8 cellular contexts compared by ENCODE assay signal in the genomic region with DNA sequence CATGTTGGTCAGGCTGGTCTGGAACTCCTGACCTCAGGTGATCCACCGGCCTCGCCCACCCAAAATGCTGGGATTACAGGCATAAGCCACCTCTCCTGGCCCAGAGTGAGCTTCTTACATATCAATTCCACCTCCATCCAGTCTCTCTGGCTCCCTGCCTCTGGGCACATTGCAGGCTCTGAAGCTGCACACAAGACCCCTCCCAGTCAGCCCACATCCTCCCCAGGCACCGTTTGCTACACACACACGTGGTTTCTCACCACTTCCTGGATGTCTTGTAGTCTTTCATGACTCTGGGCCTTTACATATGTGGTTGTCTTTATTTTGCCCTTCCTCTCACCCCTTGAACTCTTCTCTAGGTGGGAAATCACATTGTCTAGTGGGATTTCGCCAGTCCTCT.
DNase-seq lines count a peak whose midpoint lies in the region; ATAC-seq and TF ChIP-seq lines count a peak whose summit lies in the region.

No MANE protein-coding gene starts in this region.

- in situ Hi-C loops in IMR-90 (cut with MboI; ENCODE audit: low sequenced_read_pairs): no loop called here

- peak overlapping the region; percentile 16; the same call in 1 of the 2 replicates for H3K23ac ChIP-seq in IMR-90 (ENCODE audit: low read depth, low read length)

- peak overlapping the region; percentile 64 to 87 (median 74) for H3K4me3 Mint-ChIP-seq in CD8-positive, alpha-beta memory T cell

- H3K9me1 ChIP-seq in IMR-90 (ENCODE audit: insufficient read depth, low read length): peaks cover 14% of the 10 kb centered on the region

- peak overlapping the region; percentile 33 for H3K4ac ChIP-seq in IMR-90 (ENCODE audit: low read depth, low read length)

- peak overlapping the region; percentile 82 for H2AFZ ChIP-seq in IMR-90 (replicated peaks; ENCODE audit: low read length, poor library complexity)

- H3K36me3 ChIP-seq in CD8-positive, alpha-beta memory T cell (ENCODE audit: insufficient read depth, low read length): no peaks in the 10 kb centered on the region
- H3K36me3 ChIP-seq in IMR-90 (ENCODE audit: control insufficient read depth, insufficient read depth, low read length) (no peaks in the 10 kb centered on the region), esophagus squamous epithelium (no peaks in the 10 kb centered on the region)

- H3K27me3 Mint-ChIP-seq in CD8-positive, alpha-beta memory T cell: no peaks in the 10 kb centered on the region

- H3K4me1 ChIP-seq in CD8-positive, alpha-beta memory T cell (ENCODE audit: insufficient read depth, low read length): peaks cover 71% of the 10 kb centered on the region
- peaks cover 2% of the 10 kb centered on the region; the same call in 1 of the 2 replicates for H3K4me1 ChIP-seq in IMR-90 (ENCODE audit: control insufficient read depth, insufficient read depth, low read length)
- H3K4me1 ChIP-seq in esophagus squamous epithelium: peaks cover 0 to 4% (median 0%) of the 10 kb centered on the region in 3 donors

- H3K9me3 Mint-ChIP-seq in CD8-positive, alpha-beta memory T cell: no peaks in the 10 kb centered on the region

- no peak overlapping the region for H3K4me2 ChIP-seq in IMR-90 (ENCODE audit: low read depth, low read length)

- dilution Hi-C loops in IMR-90 (cut with HindIII; ENCODE audit: low sequenced_read_pairs, unreplicated experiment): no loop called here

- intact Hi-C loops in IMR-90 (cut with micrococcal nuclease): no loop called here
- intact Hi-C loops in esophagus squamous epithelium (cut with DNase I): no loop called here

- no peak overlapping the region for H3K27ac ChIP-seq in CD8-positive, alpha-beta memory T cell (ENCODE audit: low read depth, low read length)
- H3K27ac ChIP-seq in IMR-90 (ENCODE audit: insufficient read depth, low read length) (no peak overlapping the region), esophagus squamous epithelium (no peak overlapping the region)

- no TSS peak for BruUV-seq in IMR-90 (replicated peaks; lab: Mats Ljungman, UMichigan)

- no peak overlapping the region for H3K56ac ChIP-seq in IMR-90 (ENCODE audit: extremely low read depth, insufficient read depth, low read length)

- peak; percentile 42; the same call in 1 of the 2 replicates for ATAC-seq in IMR-90 (ENCODE audit: low read depth)

- peak overlapping the region; percentile 27; the same call in 1 of the 2 replicates for H2BK20ac ChIP-seq in IMR-90 (ENCODE audit: low read depth, low read length)

- peaks cover 53 to 74% (median 66%) of the 10 kb centered on the region in 3 donors for H3K4me1 Mint-ChIP-seq in CD8-positive, alpha-beta memory T cell

- no peak overlapping the region; the same call in 1 of the 2 replicates for H2AK5ac ChIP-seq in IMR-90 (ENCODE audit: low read depth, low read length)

- TF ChIP-seq CTCF in GM20000 (IDR thresholded peaks at IDR 0.05; ENCODE audit: extremely low read depth, missing control alignments) (no peak), IMR-90 (conservative IDR thresholded peaks at IDR 0.05; ENCODE audit: low read depth, low read length) (no peak), esophagus squamous epithelium (IDR thresholded peaks at IDR 0.05) (no peak)

- peak overlapping the region; percentile 59; the same call in 1 of the 2 replicates for H4K5ac ChIP-seq in IMR-90 (ENCODE audit: low read depth, low read length)

- 0 out of 2 replicates have a peak overlapping the region, but pooled peaks have one; percentile 73 for H3K18ac ChIP-seq in IMR-90 (ENCODE audit: low read depth, low read length)

- POLR2A ChIA-PET in CD8-positive, alpha-beta memory T cell (lab: Charles Lee): interaction anchor here (0.6 kb wide), 1 partner anchor 41 kb away, joined by 4 read pairs; no protein-coding TSS in a partner anchor
- POLR2A ChIA-PET in IMR-90 (lab: Charles Lee; ENCODE audit: unreplicated experiment): no interaction called here

- peak overlapping the region in 1 of 2 experiments; percentile 90; a peak in 2 of 4 replicates for H4K8ac ChIP-seq in IMR-90 (ENCODE audit: low read depth in 2 of 2, low read length in 2 of 2)

- no peak for TF ChIP-seq POLR2A in IMR-90 (IDR thresholded peaks at IDR 0.05; ENCODE audit: low read depth, low read length)
- TF ChIP-seq POLR2A in esophagus squamous epithelium (IDR thresholded peaks at IDR 0.05): no peak

- CTCF ChIA-PET in CD8-positive, alpha-beta memory T cell (lab: Charles Lee): interaction anchor here (1.0 to 1.2 kb wide), 2 partner anchors 60 to 273 kb away, joined by 3 to 4 read pairs; no protein-coding TSS in a partner anchor
- CTCF ChIA-PET in IMR-90 (lab: Yijun Ruan, JAX): no interaction called here

- no peaks in the 10 kb centered on the region for H4K20me1 ChIP-seq in IMR-90 (ENCODE audit: insufficient read depth, low read length)

- TF ChIP-seq RAD21 in IMR-90 (IDR thresholded peaks at IDR 0.05; ENCODE audit: low read length): no peak

- H3K36me3 Mint-ChIP-seq in CD8-positive, alpha-beta memory T cell: no peaks in the 10 kb centered on the region

- H2BK15ac ChIP-seq in IMR-90 (ENCODE audit: low read depth, low read length): peak overlapping the region; percentile 59; the same call in 1 of the 3 replicates

- peak; percentile 68 to 91 (median 89) for DNase-seq in CD8-positive, alpha-beta memory T cell
- DNase-seq in GM20000 (ENCODE audit: low spot score) (peak; percentile 77), IMR-90 (peak; percentile 72), esophagus squamous epithelium (lab: John Stamatoyannopoulos, UW) (peak; percentile 33), NCI-H1436 treated with DMSO at 0.1 percent for 48 hours (lab: John Stamatoyannopoulos, UW) (no peak), NCI-H2196 (lab: John Stamatoyannopoulos, UW; ENCODE audit: unreplicated experiment) (no peak)
- DNase-seq in activated CD4-positive, alpha-beta T cell treated with anti-CD3 and anti-CD28 coated beads for 48 hours: peak; percentile 73
- DNase-seq in stimulated activated CD4-positive, alpha-beta T cell treated with anti-CD3 and anti-CD28 coated beads, Interleukin-4, amount 100 ng/mL, for 48 hours (ENCODE audit: low read depth in 2 of 2): peak; percentile 43 to 46

- peak overlapping the region; percentile 43 for H3K4me3 ChIP-seq in CD8-positive, alpha-beta memory T cell (ENCODE audit: low read length)
- H3K4me3 ChIP-seq in IMR-90 (ENCODE audit: insufficient read depth, low read depth, low read length) (no peak overlapping the region), esophagus squamous epithelium (no peak overlapping the region)

- 93% methylated on average over 2 of the region's 5 CpGs; no CpG with 5 or more reads in 1 of the 2 experiments for WGBS in IMR-90 (ENCODE audit: extremely low coverage in 2 of 2, insufficient read length in 1 of 2), 2 experiments
- 50 to 67% methylated on average over 3 to 5 of the region's 5 CpGs for WGBS in esophagus squamous epithelium, 2 donors

- peak overlapping the region; percentile 77; the same call in 1 of the 2 replicates for H3K14ac ChIP-seq in IMR-90 (replicated peaks; ENCODE audit: low read depth, low read length)

- H4K91ac ChIP-seq in IMR-90 (ENCODE audit: insufficient read depth, low read depth, low read length): 0 out of 2 replicates have a peak overlapping the region, but pooled peaks have one; percentile 10

- no peaks in the 10 kb centered on the region for H3K27me3 ChIP-seq in CD8-positive, alpha-beta memory T cell (ENCODE audit: insufficient read depth, low read length, poor library complexity, severe bottlenecking)
- H3K27me3 ChIP-seq in IMR-90 (ENCODE audit: control insufficient read depth, insufficient read depth, low read length) (no peaks in the 10 kb centered on the region), esophagus squamous epithelium (no peaks in the 10 kb centered on the region)

- H3K79me1 ChIP-seq in IMR-90 (ENCODE audit: low read depth in 1 of 2, low read length in 2 of 2): no peaks in the 10 kb centered on the region

- H2AK9ac ChIP-seq in IMR-90 (replicated peaks; ENCODE audit: low read depth, low read length, poor library complexity): peak overlapping the region; percentile 2

- no peak overlapping the region for H3K9ac ChIP-seq in IMR-90 (ENCODE audit: low read depth, low read length)

- H2BK5ac ChIP-seq in IMR-90 (ENCODE audit: low read depth, low read length, poor library complexity, severe bottlenecking): no peak overlapping the region

- H2BK120ac ChIP-seq in IMR-90 (ENCODE audit: low read depth, low read length): peak overlapping the region; percentile 69

- peak overlapping the region; percentile 54 to 97 (median 88) for H3K27ac Mint-ChIP-seq in CD8-positive, alpha-beta memory T cell

- no peaks in the 10 kb centered on the region for H3K9me3 ChIP-seq in CD8-positive, alpha-beta memory T cell (ENCODE audit: low read length)
- no peaks in the 10 kb centered on the region for H3K9me3 ChIP-seq in IMR-90 (ENCODE audit: control insufficient read depth, insufficient read depth, low read length)
- H3K9me3 ChIP-seq in esophagus squamous epithelium: no peaks in the 10 kb centered on the region

TF ChIP-seq in IMR-90, 13 proteins besides CTCF, POLR2A, EP300 and RAD21:
- TF ChIP-seq RCOR1 (IDR thresholded peaks at IDR 0.05; ENCODE audit: insufficient replicate concordance, low read length): no peak
- TF ChIP-seq, protein P1, sequence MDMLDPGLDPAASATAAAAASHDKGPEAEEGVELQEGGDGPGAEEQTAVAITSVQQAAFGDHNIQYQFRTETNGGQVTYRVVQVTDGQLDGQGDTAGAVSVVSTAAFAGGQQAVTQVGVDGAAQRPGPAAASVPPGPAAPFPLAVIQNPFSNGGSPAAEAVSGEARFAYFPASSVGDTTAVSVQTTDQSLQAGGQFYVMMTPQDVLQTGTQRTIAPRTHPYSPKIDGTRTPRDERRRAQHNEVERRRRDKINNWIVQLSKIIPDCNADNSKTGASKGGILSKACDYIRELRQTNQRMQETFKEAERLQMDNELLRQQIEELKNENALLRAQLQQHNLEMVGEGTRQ (IDR thresholded peaks at IDR 0.05; ENCODE audit: low read depth, low read length): no peak
- TF ChIP-seq CEBPB (IDR thresholded peaks at IDR 0.05; ENCODE audit: low read depth, low read length): no peak
- TF ChIP-seq MAFK (IDR thresholded peaks at IDR 0.05; ENCODE audit: low read depth, low read length): no peak
- TF ChIP-seq MXI1 (IDR thresholded peaks at IDR 0.05; ENCODE audit: borderline replicate concordance, low read depth, low read length): no peak
- no peak for TF ChIP-seq MAZ (IDR thresholded peaks at IDR 0.05; ENCODE audit: borderline replicate concordance, low read depth, low read length)
- no peak for TF ChIP-seq NFE2L2 (IDR thresholded peaks at IDR 0.05; ENCODE audit: low read depth, low read length)
- TF ChIP-seq SMC3 (IDR thresholded peaks at IDR 0.05; ENCODE audit: low read depth, low read length): no peak
- no peak for TF ChIP-seq RFX5 (IDR thresholded peaks at IDR 0.05; ENCODE audit: low read depth, low read length)

Comparison
In these comparisons a context has a peak if more than half of its experiments do, and no peak if none do; other contexts are left out.
1. DNase-seq: peak in CD8-positive, alpha-beta memory T cell (5 of 5), GM20000 (single experiment), IMR-90 (single experiment), activated CD4-positive, alpha-beta T cell treated with anti-CD3 and anti-CD28 coated beads for 48 hours (single experiment), esophagus squamous epithelium (single experiment) and stimulated activated CD4-positive, alpha-beta T cell treated with anti-CD3 and anti-CD28 coated beads, Interleukin-4, amount 100 ng/mL, for 48 hours (2 of 2); none in NCI-H1436 treated with DMSO at 0.1 percent for 48 hours (single experiment) and NCI-H2196 (single experiment).